ENCODE assay signal across 8 cellular contexts in the genomic region with DNA sequence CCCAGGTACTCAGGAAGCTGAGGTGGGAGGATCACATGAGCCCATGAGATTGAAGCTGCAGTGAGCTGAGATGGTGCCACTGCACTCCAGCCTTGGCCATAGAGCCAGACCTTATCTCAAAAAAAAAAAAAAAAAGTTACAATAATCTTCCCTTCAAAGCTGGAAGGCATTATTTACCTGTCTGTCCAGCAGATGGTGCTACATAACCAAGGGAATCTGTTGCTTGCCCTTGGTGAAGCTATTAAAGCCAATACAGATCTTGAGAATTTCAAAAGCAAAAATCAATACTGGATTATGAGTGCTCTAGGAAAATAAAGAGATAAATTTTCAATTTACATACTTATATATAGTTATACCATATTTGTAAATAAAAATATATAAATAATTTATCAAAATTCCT. TPM values are rescaled to one million over a fixed set of nuclear protein-coding genes. Genes with fewer than 3 reads are reported as not detected.
DNase-seq lines count a peak whose midpoint lies in the region; ATAC-seq and TF ChIP-seq lines count a peak whose summit lies in the region.

No MANE protein-coding gene starts in this region.

- no peak overlapping the region for H3K4me3 Mint-ChIP-seq in central memory CD8-positive, alpha-beta T cell
- H3K4me3 Mint-ChIP-seq in type B pancreatic cell, result no peak overlapping the region

- H3K27ac ChIP-seq in HL-60 (replicated peaks) (no peak overlapping the region), SJSA1 (no peak overlapping the region)

- peaks cover 4% of the 10 kb centered on the region for H3K4me1 ChIP-seq in SJSA1 (replicated peaks)

- H3K9me3 ChIP-seq in SJSA1 (replicated peaks), result no peaks in the 10 kb centered on the region

- H3K27me3 ChIP-seq in HL-60 (ENCODE audit: insufficient read depth, poor library complexity, severe bottlenecking) (no peaks in the 10 kb centered on the region), SJSA1 (replicated peaks) (no peaks in the 10 kb centered on the region)

- peaks cover 3% of the 10 kb centered on the region for H3K36me3 Mint-ChIP-seq in central memory CD8-positive, alpha-beta T cell (ENCODE audit: insufficient read depth)
- peaks cover 41% of the 10 kb centered on the region for H3K36me3 Mint-ChIP-seq in type B pancreatic cell

- peaks cover 67% of the 10 kb centered on the region for H3K36me3 ChIP-seq in SJSA1

- peak; percentile 38 for TF ChIP-seq CTCF in HL-60 (IDR thresholded peaks at IDR 0.05; ENCODE audit: insufficient read depth, low read length)
- peak; percentile 84 for TF ChIP-seq CTCF in type B pancreatic cell (conservative IDR thresholded peaks at IDR 0.05)

- ATAC-seq in GM18867 (IDR thresholded peaks at IDR 0.05; ENCODE audit: unreplicated experiment), result peak; percentile 78
- peak; percentile 32 for ATAC-seq in central memory CD8-positive, alpha-beta T cell (replicated peaks; ENCODE audit: extremely low read depth, poor library complexity, severe bottlenecking)
- ATAC-seq in left lobe of liver, result peak; percentile 97

- no peak overlapping the region for H3K4me3 ChIP-seq in HL-60 (replicated peaks; ENCODE audit: insufficient read depth, low read length)
- H3K4me3 ChIP-seq in SJSA1, result no peak overlapping the region

- DNase-seq in COLO668 (lab: John Stamatoyannopoulos, UW; ENCODE audit: unreplicated experiment), result peak; percentile 17
- DNase-seq in HL-60 (ENCODE audit: low read depth in 1 of 2, low spot score in 1 of 2), result peak in 1 of 2 experiments; percentile 55
- DNase-seq in SJSA1 (ENCODE audit: low read depth in 1 of 2, low spot score in 2 of 2), result peak; percentile 38 to 53
- peak in 1 of 2 donors; percentile 18 for DNase-seq in central memory CD8-positive, alpha-beta T cell (ENCODE audit: low spot score in 2 of 2)
- DNase-seq in left lobe of liver (ENCODE audit: low spot score), result no peak
- no peak for DNase-seq in type B pancreatic cell (ENCODE audit: extremely low spot score, unreplicated experiment)
- DNase-seq in NK-92 (lab: John Stamatoyannopoulos, UW; ENCODE audit: unreplicated experiment), result no peak

- H3K4me1 Mint-ChIP-seq in central memory CD8-positive, alpha-beta T cell, result no peaks in the 10 kb centered on the region
- peaks cover 11% of the 10 kb centered on the region for H3K4me1 Mint-ChIP-seq in type B pancreatic cell (ENCODE audit: unreplicated experiment)

- no peak overlapping the region for H3K27ac Mint-ChIP-seq in central memory CD8-positive, alpha-beta T cell (ENCODE audit: low read depth)
- H3K27ac Mint-ChIP-seq in type B pancreatic cell, result no peak overlapping the region

- no peaks in the 10 kb centered on the region for H3K27me3 Mint-ChIP-seq in central memory CD8-positive, alpha-beta T cell
- no peaks in the 10 kb centered on the region for H3K27me3 Mint-ChIP-seq in type B pancreatic cell

- no peaks in the 10 kb centered on the region for H3K9me3 Mint-ChIP-seq in central memory CD8-positive, alpha-beta T cell
- no peaks in the 10 kb centered on the region for H3K9me3 Mint-ChIP-seq in type B pancreatic cell

RNA-seq across cellular contexts. Expression of a gene that starts 25.9 kb away (rescaled TPM):
- 37.6 and 43.2 TPM in 2 replicates for total RNA-seq in SJSA1 (2014; rRNA removed; shearing (Covaris generic))
- total RNA-seq in left lobe of liver (6.5 TPM), type B pancreatic cell (ENCODE audit: low replicate concordance) (47.5 and 54.5 TPM in 2 replicates)

RNA-seq across cellular contexts. Expression of a gene that starts 57.8 kb away (rescaled TPM):
- total RNA-seq in SJSA1 (2014; rRNA removed; shearing (Covaris generic)), result 2.7 and 3.6 TPM in 2 replicates
- total RNA-seq in left lobe of liver (10.5 TPM), type B pancreatic cell (ENCODE audit: low replicate concordance) (375 and 445 TPM in 2 replicates)

Comparison
In these comparisons a context has a peak if more than half of its experiments do, and no peak if none do; other contexts are left out.
1. DNase-seq: peak in COLO668 (single experiment) and SJSA1 (2 of 2); none in left lobe of liver (single experiment), type B pancreatic cell (single experiment) and NK-92 (single experiment).
2. ATAC-seq: peak in every context shown above with its lines; median percentile 97 in left lobe of liver; 78 in GM18867; 32 in central memory CD8-positive, alpha-beta T cell.
3. RNA of a gene that starts 57.8 kb away (total RNA-seq): 375 to 445 TPM in type B pancreatic cell; 10.5 TPM in left lobe of liver (single experiment) and 2.7 to 3.6 TPM in SJSA1; every median in the first group is over 10 times any median in the second.